In the genomic region with DNA sequence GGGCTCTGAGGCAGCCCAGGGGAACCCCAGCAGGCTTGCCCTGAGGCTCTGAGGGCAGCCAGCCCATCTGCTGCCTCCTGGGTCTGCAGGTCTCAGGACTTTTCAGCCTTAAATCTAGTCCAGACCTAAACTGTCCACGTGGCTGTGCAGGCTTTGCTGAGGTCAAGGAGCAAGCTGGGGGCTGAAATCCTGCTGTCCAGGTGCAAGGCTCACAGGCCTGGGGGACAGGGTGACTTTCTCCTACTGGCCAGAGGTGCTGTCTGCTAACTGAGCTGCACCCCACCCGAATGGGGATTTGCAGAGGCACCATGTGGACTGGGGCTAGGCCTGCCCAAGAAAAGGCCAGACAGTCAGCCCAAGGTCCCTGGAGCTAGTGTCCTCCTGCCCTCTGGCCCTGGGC, we compare ENCODE assay signal across 1 cellular context.
TF ChIP-seq lines count a peak whose summit lies in the region.

No MANE protein-coding gene starts in this region.

TF ChIP-seq in HepG2, 621 proteins besides CTCF, POLR2A, EP300 and RAD21 (continued from another document and continues in another):
- TF ChIP-seq, protein P1, sequence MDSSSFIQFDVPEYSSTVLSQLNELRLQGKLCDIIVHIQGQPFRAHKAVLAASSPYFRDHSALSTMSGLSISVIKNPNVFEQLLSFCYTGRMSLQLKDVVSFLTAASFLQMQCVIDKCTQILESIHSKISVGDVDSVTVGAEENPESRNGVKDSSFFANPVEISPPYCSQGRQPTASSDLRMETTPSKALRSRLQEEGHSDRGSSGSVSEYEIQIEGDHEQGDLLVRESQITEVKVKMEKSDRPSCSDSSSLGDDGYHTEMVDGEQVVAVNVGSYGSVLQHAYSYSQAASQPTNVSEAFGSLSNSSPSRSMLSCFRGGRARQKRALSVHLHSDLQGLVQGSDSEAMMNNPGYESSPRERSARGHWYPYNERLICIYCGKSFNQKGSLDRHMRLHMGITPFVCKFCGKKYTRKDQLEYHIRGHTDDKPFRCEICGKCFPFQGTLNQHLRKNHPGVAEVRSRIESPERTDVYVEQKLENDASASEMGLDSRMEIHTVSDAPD (CRISPR knock-in tag; IDR thresholded peaks at IDR 0.05): no peak
- TF ChIP-seq, protein P2, sequence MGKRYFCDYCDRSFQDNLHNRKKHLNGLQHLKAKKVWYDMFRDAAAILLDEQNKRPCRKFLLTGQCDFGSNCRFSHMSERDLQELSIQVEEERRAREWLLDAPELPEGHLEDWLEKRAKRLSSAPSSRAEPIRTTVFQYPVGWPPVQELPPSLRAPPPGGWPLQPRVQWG (CRISPR knock-in tag; IDR thresholded peaks at IDR 0.05; ENCODE audit: borderline replicate concordance, low read depth): no peak
- no peak for TF ChIP-seq ZNF75D (CRISPR knock-in tag; IDR thresholded peaks at IDR 0.05; ENCODE audit: borderline replicate concordance)
- no peak for TF ChIP-seq ZFP36L1 (CRISPR knock-in tag; IDR thresholded peaks at IDR 0.05)
- peak; percentile 51; the same call in 1 of the 2 replicates for TF ChIP-seq HNF4G (IDR thresholded peaks at IDR 0.05; ENCODE audit: borderline replicate concordance, low read depth, low read length)
- 0 out of 2 replicates have a peak, but pooled peaks have one; percentile 61 for TF ChIP-seq HNF4G (CRISPR knock-in tag; IDR thresholded peaks at IDR 0.05; ENCODE audit: borderline replicate concordance, low read depth)
- no peak for TF ChIP-seq NBN (conservative IDR thresholded peaks at IDR 0.05)
- 0 out of 2 replicates have a peak, but pooled peaks have one; percentile 36 for TF ChIP-seq ZNF709 (CRISPR knock-in tag; IDR thresholded peaks at IDR 0.05)
- TF ChIP-seq LCORL (IDR thresholded peaks at IDR 0.05): no peak
- TF ChIP-seq LCORL (CRISPR knock-in tag; IDR thresholded peaks at IDR 0.05): peak; percentile 80
- TF ChIP-seq, protein P3, sequence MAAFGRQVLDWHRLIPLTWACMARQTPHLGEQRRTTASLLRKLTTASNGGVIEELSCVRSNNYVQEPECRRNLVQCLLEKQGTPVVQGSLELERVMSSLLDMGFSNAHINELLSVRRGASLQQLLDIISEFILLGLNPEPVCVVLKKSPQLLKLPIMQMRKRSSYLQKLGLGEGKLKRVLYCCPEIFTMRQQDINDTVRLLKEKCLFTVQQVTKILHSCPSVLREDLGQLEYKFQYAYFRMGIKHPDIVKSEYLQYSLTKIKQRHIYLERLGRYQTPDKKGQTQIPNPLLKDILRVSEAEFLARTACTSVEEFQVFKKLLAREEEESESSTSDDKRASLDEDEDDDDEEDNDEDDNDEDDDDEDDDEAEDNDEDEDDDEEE (CRISPR knock-in tag; IDR thresholded peaks at IDR 0.05): peak; percentile 84
- TF ChIP-seq HNF4A (CRISPR knock-in tag; IDR thresholded peaks at IDR 0.05): peak; percentile 87
- TF ChIP-seq, protein P4, sequence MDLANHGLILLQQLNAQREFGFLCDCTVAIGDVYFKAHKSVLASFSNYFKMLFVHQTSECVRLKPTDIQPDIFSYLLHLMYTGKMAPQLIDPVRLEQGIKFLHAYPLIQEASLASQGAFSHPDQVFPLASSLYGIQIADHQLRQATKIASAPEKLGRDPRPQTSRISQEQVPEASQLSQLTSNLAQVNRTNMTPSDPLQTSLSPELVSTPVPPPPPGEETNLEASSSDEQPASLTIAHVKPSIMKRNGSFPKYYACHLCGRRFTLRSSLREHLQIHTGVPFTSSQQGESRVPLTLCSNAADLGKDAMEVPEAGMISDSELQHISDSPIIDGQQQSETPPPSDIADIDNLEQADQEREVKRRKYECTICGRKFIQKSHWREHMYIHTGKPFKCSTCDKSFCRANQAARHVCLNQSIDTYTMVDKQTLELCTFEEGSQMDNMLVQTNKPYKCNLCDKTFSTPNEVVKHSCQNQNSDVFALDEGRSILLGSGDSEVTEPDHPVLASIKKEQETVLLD (CRISPR knock-in tag; IDR thresholded peaks at IDR 0.05; ENCODE audit: low read depth): no peak
- TF ChIP-seq ZSCAN20 (CRISPR knock-in tag; IDR thresholded peaks at IDR 0.05; ENCODE audit: borderline replicate concordance): no peak
- TF ChIP-seq ZNF274 (CRISPR knock-in tag; IDR thresholded peaks at IDR 0.05): no peak
- TF ChIP-seq, protein P5, sequence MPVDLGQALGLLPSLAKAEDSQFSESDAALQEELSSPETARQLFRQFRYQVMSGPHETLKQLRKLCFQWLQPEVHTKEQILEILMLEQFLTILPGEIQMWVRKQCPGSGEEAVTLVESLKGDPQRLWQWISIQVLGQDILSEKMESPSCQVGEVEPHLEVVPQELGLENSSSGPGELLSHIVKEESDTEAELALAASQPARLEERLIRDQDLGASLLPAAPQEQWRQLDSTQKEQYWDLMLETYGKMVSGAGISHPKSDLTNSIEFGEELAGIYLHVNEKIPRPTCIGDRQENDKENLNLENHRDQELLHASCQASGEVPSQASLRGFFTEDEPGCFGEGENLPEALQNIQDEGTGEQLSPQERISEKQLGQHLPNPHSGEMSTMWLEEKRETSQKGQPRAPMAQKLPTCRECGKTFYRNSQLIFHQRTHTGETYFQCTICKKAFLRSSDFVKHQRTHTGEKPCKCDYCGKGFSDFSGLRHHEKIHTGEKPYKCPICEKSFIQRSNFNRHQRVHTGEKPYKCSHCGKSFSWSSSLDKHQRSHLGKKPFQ (CRISPR knock-in tag; IDR thresholded peaks at IDR 0.05; ENCODE audit: insufficient replicate concordance): no peak
- no peak for TF ChIP-seq KLF15 (CRISPR knock-in tag; IDR thresholded peaks at IDR 0.05; ENCODE audit: borderline replicate concordance)
- TF ChIP-seq, protein P6, sequence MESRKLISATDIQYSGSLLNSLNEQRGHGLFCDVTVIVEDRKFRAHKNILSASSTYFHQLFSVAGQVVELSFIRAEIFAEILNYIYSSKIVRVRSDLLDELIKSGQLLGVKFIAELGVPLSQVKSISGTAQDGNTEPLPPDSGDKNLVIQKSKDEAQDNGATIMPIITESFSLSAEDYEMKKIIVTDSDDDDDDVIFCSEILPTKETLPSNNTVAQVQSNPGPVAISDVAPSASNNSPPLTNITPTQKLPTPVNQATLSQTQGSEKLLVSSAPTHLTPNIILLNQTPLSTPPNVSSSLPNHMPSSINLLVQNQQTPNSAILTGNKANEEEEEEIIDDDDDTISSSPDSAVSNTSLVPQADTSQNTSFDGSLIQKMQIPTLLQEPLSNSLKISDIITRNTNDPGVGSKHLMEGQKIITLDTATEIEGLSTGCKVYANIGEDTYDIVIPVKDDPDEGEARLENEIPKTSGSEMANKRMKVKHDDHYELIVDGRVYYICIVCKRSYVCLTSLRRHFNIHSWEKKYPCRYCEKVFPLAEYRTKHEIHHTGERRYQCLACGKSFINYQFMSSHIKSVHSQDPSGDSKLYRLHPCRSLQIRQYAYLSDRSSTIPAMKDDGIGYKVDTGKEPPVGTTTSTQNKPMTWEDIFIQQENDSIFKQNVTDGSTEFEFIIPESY (CRISPR knock-in tag; IDR thresholded peaks at IDR 0.05): no peak
- TF ChIP-seq, protein P7, sequence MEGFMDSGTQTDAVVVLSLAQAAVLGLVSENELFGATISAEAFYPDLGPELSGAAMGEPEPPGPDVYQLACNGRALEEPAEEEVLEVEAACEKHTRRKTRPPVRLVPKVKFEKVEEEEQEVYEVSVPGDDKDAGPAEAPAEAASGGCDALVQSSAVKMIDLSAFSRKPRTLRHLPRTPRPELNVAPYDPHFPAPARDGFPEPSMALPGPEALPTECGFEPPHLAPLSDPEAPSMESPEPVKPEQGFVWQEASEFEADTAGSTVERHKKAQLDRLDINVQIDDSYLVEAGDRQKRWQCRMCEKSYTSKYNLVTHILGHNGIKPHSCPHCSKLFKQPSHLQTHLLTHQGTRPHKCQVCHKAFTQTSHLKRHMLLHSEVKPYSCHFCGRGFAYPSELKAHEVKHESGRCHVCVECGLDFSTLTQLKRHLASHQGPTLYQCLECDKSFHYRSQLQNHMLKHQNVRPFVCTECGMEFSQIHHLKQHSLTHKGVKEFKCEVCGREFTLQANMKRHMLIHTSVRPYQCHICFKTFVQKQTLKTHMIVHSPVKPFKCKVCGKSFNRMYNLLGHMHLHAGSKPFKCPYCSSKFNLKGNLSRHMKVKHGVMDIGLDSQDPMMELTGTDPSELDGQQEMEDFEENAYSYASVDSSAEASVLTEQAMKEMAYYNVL (CRISPR knock-in tag; IDR thresholded peaks at IDR 0.05; ENCODE audit: borderline replicate concordance): no peak
- TF ChIP-seq, protein P8, sequence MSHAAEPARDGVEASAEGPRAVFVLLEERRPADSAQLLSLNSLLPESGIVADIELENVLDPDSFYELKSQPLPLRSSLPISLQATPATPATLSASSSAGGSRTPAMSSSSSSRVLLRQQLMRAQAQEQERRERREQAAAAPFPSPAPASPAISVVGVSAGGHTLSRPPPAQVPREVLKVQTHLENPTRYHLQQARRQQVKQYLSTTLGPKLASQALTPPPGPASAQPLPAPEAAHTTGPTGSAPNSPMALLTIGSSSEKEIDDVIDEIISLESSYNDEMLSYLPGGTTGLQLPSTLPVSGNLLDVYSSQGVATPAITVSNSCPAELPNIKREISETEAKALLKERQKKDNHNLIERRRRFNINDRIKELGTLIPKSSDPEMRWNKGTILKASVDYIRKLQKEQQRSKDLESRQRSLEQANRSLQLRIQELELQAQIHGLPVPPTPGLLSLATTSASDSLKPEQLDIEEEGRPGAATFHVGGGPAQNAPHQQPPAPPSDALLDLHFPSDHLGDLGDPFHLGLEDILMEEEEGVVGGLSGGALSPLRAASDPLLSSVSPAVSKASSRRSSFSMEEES (CRISPR knock-in tag; IDR thresholded peaks at IDR 0.05): no peak
- TF ChIP-seq ZNF33A (CRISPR knock-in tag; IDR thresholded peaks at IDR 0.05; ENCODE audit: borderline replicate concordance): no peak
- TF ChIP-seq RXRA (CRISPR knock-in tag; IDR thresholded peaks at IDR 0.05): 0 out of 2 replicates have a peak, but pooled peaks have one; percentile 24
- peak; percentile 89 for TF ChIP-seq ESRRA (CRISPR knock-in tag; IDR thresholded peaks at IDR 0.05; ENCODE audit: low read depth)
- no peak for TF ChIP-seq FOXK2 (IDR thresholded peaks at IDR 0.05)
- no peak for TF ChIP-seq NFYB (CRISPR knock-in tag; IDR thresholded peaks at IDR 0.05)
- no peak for TF ChIP-seq HMG20B (CRISPR knock-in tag; conservative IDR thresholded peaks at IDR 0.05)
- 0 out of 2 replicates have a peak, but pooled peaks have one; percentile 29 for TF ChIP-seq ZNF546 (CRISPR knock-in tag; conservative IDR thresholded peaks at IDR 0.05)
- no peak for TF ChIP-seq RBM39 (IDR thresholded peaks at IDR 0.05; ENCODE audit: low read depth, low read length, poor library complexity, severe bottlenecking)
- no peak for TF ChIP-seq ZNF121 (CRISPR knock-in tag; IDR thresholded peaks at IDR 0.05)
- no peak for TF ChIP-seq ZNF781 (CRISPR knock-in tag; IDR thresholded peaks at IDR 0.05; ENCODE audit: borderline replicate concordance, not compliant biosample characterization)
- TF ChIP-seq PITX1 (CRISPR knock-in tag; IDR thresholded peaks at IDR 0.05): peak; percentile 87
- no peak for TF ChIP-seq JUNB (CRISPR knock-in tag; IDR thresholded peaks at IDR 0.05; ENCODE audit: borderline replicate concordance)
- TF ChIP-seq, protein P9, sequence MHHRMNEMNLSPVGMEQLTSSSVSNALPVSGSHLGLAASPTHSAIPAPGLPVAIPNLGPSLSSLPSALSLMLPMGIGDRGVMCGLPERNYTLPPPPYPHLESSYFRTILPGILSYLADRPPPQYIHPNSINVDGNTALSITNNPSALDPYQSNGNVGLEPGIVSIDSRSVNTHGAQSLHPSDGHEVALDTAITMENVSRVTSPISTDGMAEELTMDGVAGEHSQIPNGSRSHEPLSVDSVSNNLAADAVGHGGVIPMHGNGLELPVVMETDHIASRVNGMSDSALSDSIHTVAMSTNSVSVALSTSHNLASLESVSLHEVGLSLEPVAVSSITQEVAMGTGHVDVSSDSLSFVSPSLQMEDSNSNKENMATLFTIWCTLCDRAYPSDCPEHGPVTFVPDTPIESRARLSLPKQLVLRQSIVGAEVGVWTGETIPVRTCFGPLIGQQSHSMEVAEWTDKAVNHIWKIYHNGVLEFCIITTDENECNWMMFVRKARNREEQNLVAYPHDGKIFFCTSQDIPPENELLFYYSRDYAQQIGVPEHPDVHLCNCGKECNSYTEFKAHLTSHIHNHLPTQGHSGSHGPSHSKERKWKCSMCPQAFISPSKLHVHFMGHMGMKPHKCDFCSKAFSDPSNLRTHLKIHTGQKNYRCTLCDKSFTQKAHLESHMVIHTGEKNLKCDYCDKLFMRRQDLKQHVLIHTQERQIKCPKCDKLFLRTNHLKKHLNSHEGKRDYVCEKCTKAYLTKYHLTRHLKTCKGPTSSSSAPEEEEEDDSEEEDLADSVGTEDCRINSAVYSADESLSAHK (CRISPR knock-in tag; IDR thresholded peaks at IDR 0.05; ENCODE audit: borderline replicate concordance): no peak
- TF ChIP-seq, protein P10, sequence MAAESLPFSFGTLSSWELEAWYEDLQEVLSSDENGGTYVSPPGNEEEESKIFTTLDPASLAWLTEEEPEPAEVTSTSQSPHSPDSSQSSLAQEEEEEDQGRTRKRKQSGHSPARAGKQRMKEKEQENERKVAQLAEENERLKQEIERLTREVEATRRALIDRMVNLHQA (CRISPR knock-in tag; IDR thresholded peaks at IDR 0.05): no peak
- TF ChIP-seq, protein P11, sequence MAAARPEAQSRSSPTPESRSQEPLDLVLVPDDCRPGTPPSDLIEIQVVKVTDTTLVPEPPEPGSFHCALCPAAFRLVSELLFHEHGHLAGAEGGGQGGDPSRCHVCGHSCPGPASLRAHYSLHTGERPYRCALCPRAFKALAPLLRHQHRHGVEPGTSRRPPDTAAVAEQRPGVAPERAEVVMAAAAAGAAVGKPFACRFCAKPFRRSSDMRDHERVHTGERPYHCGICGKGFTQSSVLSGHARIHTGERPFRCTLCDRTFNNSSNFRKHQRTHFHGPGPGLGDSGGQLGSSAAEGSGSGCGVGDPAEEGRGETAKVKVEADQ (CRISPR knock-in tag; IDR thresholded peaks at IDR 0.05; ENCODE audit: borderline replicate concordance): no peak
- no peak for TF ChIP-seq PPARG (CRISPR knock-in tag; conservative IDR thresholded peaks at IDR 0.05)
- TF ChIP-seq HCFC1 (IDR thresholded peaks at IDR 0.05; ENCODE audit: low read depth, low read length): 0 out of 2 replicates have a peak, but pooled peaks have one; percentile 19
- TF ChIP-seq, protein P12, sequence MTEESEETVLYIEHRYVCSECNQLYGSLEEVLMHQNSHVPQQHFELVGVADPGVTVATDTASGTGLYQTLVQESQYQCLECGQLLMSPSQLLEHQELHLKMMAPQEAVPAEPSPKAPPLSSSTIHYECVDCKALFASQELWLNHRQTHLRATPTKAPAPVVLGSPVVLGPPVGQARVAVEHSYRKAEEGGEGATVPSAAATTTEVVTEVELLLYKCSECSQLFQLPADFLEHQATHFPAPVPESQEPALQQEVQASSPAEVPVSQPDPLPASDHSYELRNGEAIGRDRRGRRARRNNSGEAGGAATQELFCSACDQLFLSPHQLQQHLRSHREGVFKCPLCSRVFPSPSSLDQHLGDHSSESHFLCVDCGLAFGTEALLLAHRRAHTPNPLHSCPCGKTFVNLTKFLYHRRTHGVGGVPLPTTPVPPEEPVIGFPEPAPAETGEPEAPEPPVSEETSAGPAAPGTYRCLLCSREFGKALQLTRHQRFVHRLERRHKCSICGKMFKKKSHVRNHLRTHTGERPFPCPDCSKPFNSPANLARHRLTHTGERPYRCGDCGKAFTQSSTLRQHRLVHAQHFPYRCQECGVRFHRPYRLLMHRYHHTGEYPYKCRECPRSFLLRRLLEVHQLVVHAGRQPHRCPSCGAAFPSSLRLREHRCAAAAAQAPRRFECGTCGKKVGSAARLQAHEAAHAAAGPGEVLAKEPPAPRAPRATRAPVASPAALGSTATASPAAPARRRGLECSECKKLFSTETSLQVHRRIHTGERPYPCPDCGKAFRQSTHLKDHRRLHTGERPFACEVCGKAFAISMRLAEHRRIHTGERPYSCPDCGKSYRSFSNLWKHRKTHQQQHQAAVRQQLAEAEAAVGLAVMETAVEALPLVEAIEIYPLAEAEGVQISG (CRISPR knock-in tag; IDR thresholded peaks at IDR 0.05): no peak; the same call in 1 of the 2 replicates
- TF ChIP-seq ARNTL (CRISPR knock-in tag; IDR thresholded peaks at IDR 0.05): 0 out of 2 replicates have a peak, but pooled peaks have one; percentile 25
- TF ChIP-seq ZNF256 (CRISPR knock-in tag; conservative IDR thresholded peaks at IDR 0.05): no peak
